In genomic region chr22:50731811-50732624, GRCh38 we compare ENCODE assay signal across 1 cellular context.
A peak's percentile ranks its signal among the peaks of the same experiment; 100 is the strongest.
TF ChIP-seq lines count a peak whose summit lies in the region.

No MANE protein-coding gene starts in this region.

TF ChIP-seq in A549, 52 proteins besides CTCF, POLR2A, EP300 and RAD21 (continued from another document):
- TF ChIP-seq ELK1 (IDR thresholded peaks at IDR 0.05; ENCODE audit: low read depth, low read length) (no peak), BHLHE40 (IDR thresholded peaks at IDR 0.05; ENCODE audit: low read depth, low read length) (no peak), CHD4 (IDR thresholded peaks at IDR 0.05; ENCODE audit: borderline replicate concordance) (no peak), MAX (IDR thresholded peaks at IDR 0.05) (peak; percentile 92), JUN (IDR thresholded peaks at IDR 0.05) (no peak), SMC3 (IDR thresholded peaks at IDR 0.05) (peak; percentile 45; the same call in 1 of the 3 replicates)
